In the genomic region with DNA sequence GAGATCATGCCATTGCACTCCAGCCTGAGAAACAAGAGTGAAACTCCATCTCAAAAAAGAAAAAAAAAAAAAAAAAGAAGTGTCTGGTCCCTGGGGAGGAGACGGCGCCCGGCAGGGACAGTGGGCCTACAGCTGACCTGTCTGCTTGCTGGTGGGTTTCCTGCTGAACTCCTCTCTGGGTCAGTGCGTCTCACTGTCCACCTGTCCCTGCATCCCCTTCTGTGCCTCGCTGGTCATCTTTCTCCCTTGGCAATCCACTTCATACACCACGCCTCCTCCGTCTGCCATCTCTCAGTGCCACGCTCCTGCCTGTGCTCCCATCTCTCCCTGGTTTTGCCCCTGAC, we compare ENCODE assay signal across 8 cellular contexts.
DNase-seq lines count a peak whose midpoint lies in the region; ATAC-seq and TF ChIP-seq lines count a peak whose summit lies in the region.

No MANE protein-coding gene starts in this region.

- H3K27ac Mint-ChIP-seq in chondrocyte (ENCODE audit: unreplicated experiment): peak overlapping the region; percentile 85
- H3K27ac Mint-ChIP-seq in natural killer cell treated with Interleukin-12 subunit alpha and Interleukin-12 subunit beta and Interleukin-15 and Interleukin-18, amount 100 ng/mL, for 72 hours: peak overlapping the region; percentile 87 to 97

- peak overlapping the region; percentile 84; the same call in 1 of the 2 replicates for H4K91ac ChIP-seq in IMR-90 (ENCODE audit: insufficient read depth, low read depth, low read length)

- no peak for TF ChIP-seq RAD21 in IMR-90 (IDR thresholded peaks at IDR 0.05; ENCODE audit: low read length)

- peaks cover 8% of the 10 kb centered on the region for H3K36me3 Mint-ChIP-seq in chondrocyte (ENCODE audit: low read depth)
- H3K36me3 Mint-ChIP-seq in natural killer cell treated with Interleukin-12 subunit alpha and Interleukin-12 subunit beta and Interleukin-15 and Interleukin-18, amount 100 ng/mL, for 72 hours: peaks cover 4% of the 10 kb centered on the region

- CTCF ChIA-PET in IMR-90 (lab: Yijun Ruan, JAX): no interaction called here

- H3K4me3 ChIP-seq in IMR-90 (ENCODE audit: insufficient read depth, low read depth, low read length): peak overlapping the region; percentile 76

- ATAC-seq in GM18861 (IDR thresholded peaks at IDR 0.05; ENCODE audit: unreplicated experiment): peak; percentile 1
- no peak for ATAC-seq in IMR-90 (ENCODE audit: low read depth)
- ATAC-seq in natural killer cell treated with Interleukin-12 subunit alpha and Interleukin-12 subunit beta and Interleukin-15 and Interleukin-18, amount 100 ng/mL, for 72 hours: peak in 1 of 2 donors; percentile 0
- no peak for ATAC-seq in GM19324 (IDR thresholded peaks at IDR 0.05; ENCODE audit: low FRiP score, unreplicated experiment)

- H3K14ac ChIP-seq in IMR-90 (replicated peaks; ENCODE audit: low read depth, low read length): peak overlapping the region; percentile 92; the same call in 1 of the 2 replicates

- H3K4me1 ChIP-seq in IMR-90 (ENCODE audit: control insufficient read depth, insufficient read depth, low read length): peaks cover 3% of the 10 kb centered on the region; the same call in 1 of the 2 replicates

- H3K27me3 ChIP-seq in IMR-90 (ENCODE audit: control insufficient read depth, insufficient read depth, low read length): no peaks in the 10 kb centered on the region

- peak overlapping the region; percentile 88 for H2AK9ac ChIP-seq in IMR-90 (replicated peaks; ENCODE audit: low read depth, low read length, poor library complexity)

- peak overlapping the region; percentile 54; the same call in 1 of the 2 replicates for H3K56ac ChIP-seq in IMR-90 (ENCODE audit: extremely low read depth, insufficient read depth, low read length)

- no peaks in the 10 kb centered on the region for H4K20me1 ChIP-seq in IMR-90 (ENCODE audit: insufficient read depth, low read length)

- peak overlapping the region; percentile 57 for H2BK5ac ChIP-seq in IMR-90 (ENCODE audit: low read depth, low read length, poor library complexity, severe bottlenecking)

- DNase-seq in IMR-90: no peak
- DNase-seq in chondrocyte (ENCODE audit: low spot score): no peak
- no peak for DNase-seq in natural killer cell treated with Interleukin-12 subunit alpha and Interleukin-12 subunit beta and Interleukin-15 and Interleukin-18, amount 100 ng/mL, for 72 hours (ENCODE audit: low spot score)
- DNase-seq in putamen (ENCODE audit: low spot score): no peak
- DNase-seq in NOMO-1 (lab: John Stamatoyannopoulos, UW; ENCODE audit: unreplicated experiment in 2 of 2): no peak
- no peak for DNase-seq in stimulated activated naive CD4-positive, alpha-beta T cell (lab: John Stamatoyannopoulos, UW)

- H3K18ac ChIP-seq in IMR-90 (ENCODE audit: low read depth, low read length): no peak overlapping the region

- TF ChIP-seq POLR2A in IMR-90 (IDR thresholded peaks at IDR 0.05; ENCODE audit: low read depth, low read length): no peak

- no peak overlapping the region for H3K23ac ChIP-seq in IMR-90 (ENCODE audit: low read depth, low read length)

- POLR2A ChIA-PET in IMR-90 (lab: Charles Lee; ENCODE audit: unreplicated experiment): no interaction called here

- dilution Hi-C loops in IMR-90 (cut with HindIII; ENCODE audit: low sequenced_read_pairs, unreplicated experiment): no loop called here

- in situ Hi-C loops in IMR-90 (cut with MboI; ENCODE audit: low sequenced_read_pairs): no loop called here

- H3K4me3 Mint-ChIP-seq in chondrocyte (ENCODE audit: unreplicated experiment): peak overlapping the region; percentile 89
- peak overlapping the region; percentile 100 for H3K4me3 Mint-ChIP-seq in natural killer cell treated with Interleukin-12 subunit alpha and Interleukin-12 subunit beta and Interleukin-15 and Interleukin-18, amount 100 ng/mL, for 72 hours

- peak overlapping the region; percentile 71; the same call in 1 of the 2 replicates for H3K27ac ChIP-seq in IMR-90 (ENCODE audit: insufficient read depth, low read length)

- peaks cover 11% of the 10 kb centered on the region for H3K9me3 Mint-ChIP-seq in chondrocyte (ENCODE audit: low read depth)
- no peaks in the 10 kb centered on the region for H3K9me3 Mint-ChIP-seq in natural killer cell treated with Interleukin-12 subunit alpha and Interleukin-12 subunit beta and Interleukin-15 and Interleukin-18, amount 100 ng/mL, for 72 hours

- peak overlapping the region; percentile 99 for H2AFZ ChIP-seq in IMR-90 (replicated peaks; ENCODE audit: low read length, poor library complexity)

- BruUV-seq in IMR-90 (replicated peaks; lab: Mats Ljungman, UMichigan): no TSS peak

- peak overlapping the region; percentile 88 for H3K4ac ChIP-seq in IMR-90 (ENCODE audit: low read depth, low read length)

- peak overlapping the region; percentile 92 for H3K9ac ChIP-seq in IMR-90 (ENCODE audit: low read depth, low read length)

- no peaks in the 10 kb centered on the region for H3K27me3 Mint-ChIP-seq in chondrocyte (ENCODE audit: low read depth)
- H3K27me3 Mint-ChIP-seq in natural killer cell treated with Interleukin-12 subunit alpha and Interleukin-12 subunit beta and Interleukin-15 and Interleukin-18, amount 100 ng/mL, for 72 hours: peaks cover 5 to 8% of the 10 kb centered on the region in 2 donors

- peak overlapping the region; percentile 46 for H2AK5ac ChIP-seq in IMR-90 (ENCODE audit: low read depth, low read length)

- H4K5ac ChIP-seq in IMR-90 (ENCODE audit: low read depth, low read length): peak overlapping the region; percentile 80

- no peak overlapping the region for H2BK15ac ChIP-seq in IMR-90 (ENCODE audit: low read depth, low read length)

- intact Hi-C loops in IMR-90 (cut with micrococcal nuclease): no loop called here

- no peak overlapping the region for H2BK20ac ChIP-seq in IMR-90 (ENCODE audit: low read depth, low read length)

- peak overlapping the region; percentile 90 for H3K4me2 ChIP-seq in IMR-90 (ENCODE audit: low read depth, low read length)

- 13% methylated on average over 4 of the region's 8 CpGs; no CpG with 5 or more reads in 1 of the 2 experiments for WGBS in IMR-90 (ENCODE audit: extremely low coverage in 2 of 2, insufficient read length in 1 of 2), 2 experiments

- peaks cover 5% of the 10 kb centered on the region; the same call in 1 of the 2 replicates for H3K9me1 ChIP-seq in IMR-90 (ENCODE audit: insufficient read depth, low read length)

- no peaks in the 10 kb centered on the region; the same call in 1 of the 2 replicates for H3K9me3 ChIP-seq in IMR-90 (ENCODE audit: control insufficient read depth, insufficient read depth, low read length)

- peak overlapping the region; percentile 77 to 98; a peak in 2 of 4 replicates for H4K8ac ChIP-seq in IMR-90 (ENCODE audit: low read depth in 2 of 2, low read length in 2 of 2)

- no peak for TF ChIP-seq CTCF in IMR-90 (conservative IDR thresholded peaks at IDR 0.05; ENCODE audit: low read depth, low read length)
- TF ChIP-seq CTCF in chondrocyte (IDR thresholded peaks at IDR 0.05): no peak

- peaks cover 20 to 22% of the 10 kb centered on the region in 2 experiments for H3K79me1 ChIP-seq in IMR-90 (ENCODE audit: low read depth in 1 of 2, low read length in 2 of 2)

- H3K36me3 ChIP-seq in IMR-90 (ENCODE audit: control insufficient read depth, insufficient read depth, low read length): no peaks in the 10 kb centered on the region

- peaks cover 13% of the 10 kb centered on the region for H3K4me1 Mint-ChIP-seq in chondrocyte (ENCODE audit: low read depth)
- H3K4me1 Mint-ChIP-seq in natural killer cell treated with Interleukin-12 subunit alpha and Interleukin-12 subunit beta and Interleukin-15 and Interleukin-18, amount 100 ng/mL, for 72 hours (ENCODE audit: low read depth in 2 of 2): peaks cover 14 to 16% of the 10 kb centered on the region in 2 donors

- H2BK120ac ChIP-seq in IMR-90 (ENCODE audit: low read depth, low read length): no peak overlapping the region

TF ChIP-seq in IMR-90, 13 proteins besides CTCF, POLR2A, EP300 and RAD21:
- TF ChIP-seq NFE2L2 (IDR thresholded peaks at IDR 0.05; ENCODE audit: low read depth, low read length) (no peak), BHLHE40 (IDR thresholded peaks at IDR 0.05; ENCODE audit: low read depth, low read length) (no peak), CEBPB (IDR thresholded peaks at IDR 0.05; ENCODE audit: low read depth, low read length) (no peak), RFX5 (IDR thresholded peaks at IDR 0.05; ENCODE audit: low read depth, low read length) (no peak)
- TF ChIP-seq, protein P1, sequence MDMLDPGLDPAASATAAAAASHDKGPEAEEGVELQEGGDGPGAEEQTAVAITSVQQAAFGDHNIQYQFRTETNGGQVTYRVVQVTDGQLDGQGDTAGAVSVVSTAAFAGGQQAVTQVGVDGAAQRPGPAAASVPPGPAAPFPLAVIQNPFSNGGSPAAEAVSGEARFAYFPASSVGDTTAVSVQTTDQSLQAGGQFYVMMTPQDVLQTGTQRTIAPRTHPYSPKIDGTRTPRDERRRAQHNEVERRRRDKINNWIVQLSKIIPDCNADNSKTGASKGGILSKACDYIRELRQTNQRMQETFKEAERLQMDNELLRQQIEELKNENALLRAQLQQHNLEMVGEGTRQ (IDR thresholded peaks at IDR 0.05; ENCODE audit: low read depth, low read length): no peak
